ENCODE assay signal across 1 cellular context in the genomic region with DNA sequence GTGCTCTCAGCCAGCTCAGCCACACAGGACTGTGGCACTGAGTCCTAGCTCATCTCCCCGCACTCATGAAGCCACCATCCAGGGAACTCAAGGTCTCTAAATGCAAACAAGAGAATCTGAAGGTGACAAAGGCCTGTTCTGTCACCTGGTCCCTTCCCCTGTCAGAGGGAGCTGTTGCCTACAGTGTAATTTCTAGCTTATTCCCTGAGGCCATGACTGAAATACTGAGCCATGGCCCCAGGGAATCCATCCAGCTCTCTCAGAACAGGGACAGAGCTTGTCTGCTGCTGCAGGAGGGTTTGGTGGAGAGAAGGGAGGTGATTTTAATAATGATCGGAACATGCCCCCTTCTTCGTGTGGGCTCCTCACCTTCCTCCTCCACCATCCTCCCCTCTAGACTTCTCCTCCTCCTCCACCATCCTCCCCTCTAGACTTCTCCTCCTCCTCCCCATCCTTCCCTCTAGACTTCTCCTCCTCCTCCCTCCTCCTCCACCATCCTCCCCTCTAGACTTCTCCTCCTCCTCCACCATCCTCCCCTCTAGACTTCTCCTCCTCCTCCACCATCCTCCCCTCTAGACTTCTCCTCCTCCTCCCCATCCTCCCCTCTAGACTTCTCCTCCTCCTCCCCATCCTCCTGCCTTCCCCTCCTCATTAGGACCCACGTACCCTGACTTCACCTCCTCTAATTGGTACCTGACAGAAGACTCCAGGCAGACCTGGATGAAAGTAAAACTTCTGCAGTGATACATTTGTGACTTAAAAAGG.
TF ChIP-seq lines count a peak whose summit lies in the region.

No MANE protein-coding gene starts in this region.

TF ChIP-seq in GM12878, 131 proteins besides CTCF, POLR2A, EP300 and RAD21 (continued from another document):
- TF ChIP-seq TAF1 (IDR thresholded peaks at IDR 0.05; ENCODE audit: borderline replicate concordance, low read depth, low read length) (no peak), RCOR1 (conservative IDR thresholded peaks at IDR 0.05; ENCODE audit: low read depth, low read length) (no peak), ZNF217 (IDR thresholded peaks at IDR 0.05) (no peak), WRNIP1 (IDR thresholded peaks at IDR 0.05; ENCODE audit: borderline replicate concordance, low read depth, low read length) (no peak), MTA3 (IDR thresholded peaks at IDR 0.05; ENCODE audit: borderline replicate concordance, low read length) (no peak), TARDBP (IDR thresholded peaks at IDR 0.05; ENCODE audit: borderline replicate concordance) (no peak)
